Comparison of ENCODE assay signal across 8 cellular contexts in genomic region chr9:97889941-97890557, GRCh38. TPM values are rescaled to one million over a fixed set of nuclear protein-coding genes. Genes with fewer than 3 reads are reported as not detected.
A peak's percentile ranks its signal among the peaks of the same experiment; 100 is the strongest.
DNase-seq lines count a peak whose midpoint lies in the region; ATAC-seq and TF ChIP-seq lines count a peak whose summit lies in the region.

No MANE protein-coding gene starts in this region.

- no peak overlapping the region for H3K27ac ChIP-seq in heart left ventricle

- WGBS in heart left ventricle, 4 donors: 38 to 49% (median 42%) methylated on average over 8 to 9 of the region's 9 CpGs

- TF ChIP-seq POLR2A in NB4 (IDR thresholded peaks at IDR 0.05; ENCODE audit: extremely low read depth, insufficient read length) (no peak), heart left ventricle (IDR thresholded peaks at IDR 0.05) (no peak)

- H3K36me3 ChIP-seq in heart left ventricle: no peaks in the 10 kb centered on the region

- intact Hi-C loops in heart left ventricle (cut with DNase I): no loop called here

- TF ChIP-seq CTCF in NB4 (IDR thresholded peaks at IDR 0.05; ENCODE audit: low read depth, low read length) (peak; percentile 92), heart left ventricle (IDR thresholded peaks at IDR 0.05) (peak in 11 of 12 donors; percentile 14 to 85 (median 48))

- H3K27me3 ChIP-seq in heart left ventricle: peaks cover 0 to 3% (median 0%) of the 10 kb centered on the region in 9 donors

- H3K9me3 ChIP-seq in heart left ventricle: peaks cover 0 to 17% (median 8%) of the 10 kb centered on the region in 12 donors

- H3K4me3 ChIP-seq in NB4 (ENCODE audit: low read depth, low read length) (no peak overlapping the region), heart left ventricle (no peak overlapping the region)

- peak; percentile 46 for DNase-seq in ELR (ENCODE audit: low read depth)
- peak; percentile 57 for DNase-seq in NB4 (ENCODE audit: low read depth)
- DNase-seq in activated T-cell treated with anti-CD3 and anti-CD28 coated beads, Interleukin-2, amount 50 U/mL, for 48 hours: peak; percentile 79 to 80
- DNase-seq in heart left ventricle: peak in 1 of 5 donors; percentile 31
- DNase-seq in stimulated activated CD4-positive, alpha-beta T cell treated with anti-CD3 and anti-CD28 coated beads, Interleukin-4, amount 100 ng/mL, for 24 hours: peak; percentile 72
- DNase-seq in NCI-H446 treated with DMSO at 0.1 percent for 48 hours (lab: John Stamatoyannopoulos, UW): no peak
- DNase-seq in putamen (ENCODE audit: low spot score): no peak

- H3K4me1 ChIP-seq in heart left ventricle: no peaks in the 10 kb centered on the region

- no peak for ATAC-seq in heart left ventricle
- ATAC-seq in HG03457 (IDR thresholded peaks at IDR 0.05; ENCODE audit: unreplicated experiment): no peak

RNA-seq across cellular contexts. Expression of gene TRMO, which starts 32.3 kb away (rescaled TPM):
- total RNA-seq in heart left ventricle: 10 to 100 TPM in 3 of 9 donors, 1 to 10 TPM in 6; 5.2 to 23.3 (median 8.0) TPM
- 1 to 10 TPM; 2.8 to 8.1 TPM for polyA plus RNA-seq in heart left ventricle

RNA-seq across cellular contexts. Expression of gene FOXE1, which starts 37.0 kb away (rescaled TPM):
- not detected for total RNA-seq in heart left ventricle
- not detected for polyA plus RNA-seq in heart left ventricle

RNA-seq across cellular contexts. Expression of gene HEMGN, which starts 47.9 kb away (rescaled TPM):
- under 1 TPM in 2 of 9 donors, not detected in 7; 0.23 to 0.40 TPM for total RNA-seq in heart left ventricle
- not detected for polyA plus RNA-seq in heart left ventricle

Comparison
In these comparisons a context has a peak if more than half of its experiments do, and no peak if none do; other contexts are left out.
1. DNase-seq: peak in ELR (single experiment), NB4 (single experiment), activated T-cell treated with anti-CD3 and anti-CD28 coated beads, Interleukin-2, amount 50 U/mL, for 48 hours (2 of 2) and stimulated activated CD4-positive, alpha-beta T cell treated with anti-CD3 and anti-CD28 coated beads, Interleukin-4, amount 100 ng/mL, for 24 hours (single experiment); none in NCI-H446 treated with DMSO at 0.1 percent for 48 hours (single experiment) and putamen (single experiment).